In genomic region chr3:138348107-138348949, GRCh38 we compare ENCODE assay signal across 9 cellular contexts. TPM values are rescaled to one million over a fixed set of nuclear protein-coding genes. Genes with fewer than 3 reads are reported as not detected.
A peak's percentile ranks its signal among the peaks of the same experiment; 100 is the strongest.
DNase-seq lines count a peak whose midpoint lies in the region; ATAC-seq and TF ChIP-seq lines count a peak whose summit lies in the region.
"Had no signal": no experiment of that assay in that cellular context is flagged by ENCODE, and none has a peak within 500 bp of the region (broad histone marks: within the 10 kb centered on the region; RNA-seq: fewer than 3 reads in every experiment).

MRAS (plus strand) TSS chr3:138348579; CDS start chr3:138372884, 24,305 bp downstream.

- peak in 1 of 3 donors; percentile 40 for TF ChIP-seq CTCF in breast epithelium (IDR thresholded peaks at IDR 0.05)

- no peak for ATAC-seq in GM21360 (IDR thresholded peaks at IDR 0.05; ENCODE audit: unreplicated experiment)
- ATAC-seq in HG02970 (IDR thresholded peaks at IDR 0.05; ENCODE audit: low FRiP score, unreplicated experiment), result no peak

- WGBS in HUES64, result under 1% methylated on average over 111 of the region's 111 CpGs

- DNase-seq in D341Med (ENCODE audit: low spot score), result peak; percentile 90
- peak; percentile 86 to 88 for DNase-seq in SJCRH30
- DNase-seq in breast epithelium (ENCODE audit: low spot score in 2 of 2), result peak; percentile 55 to 69
- DNase-seq in putamen (ENCODE audit: low spot score), result peak; percentile 70

- intact Hi-C loops in breast epithelium (cut with DNase I; ENCODE audit: low total_unique reads), result loop anchor here (5.0 kb wide), 1 partner anchor 1029 kb away; no protein-coding TSS in a partner anchor

- H3K27me3 ChIP-seq in HUES64 (ENCODE audit: insufficient read depth, low read length) (no peaks in the 10 kb centered on the region; the same call in 1 of the 2 replicates), SJCRH30 (no peaks in the 10 kb centered on the region), breast epithelium (no peaks in the 10 kb centered on the region)

- peak within 1 kb of the TSS; percentile 73; the same call in 1 of the 2 replicates for H3K27ac ChIP-seq in HUES64 (ENCODE audit: low read depth, low read length)
- peak within 1 kb of the TSS; percentile 69 for H3K27ac ChIP-seq in SJCRH30
- H3K27ac ChIP-seq in breast epithelium, result peak within 1 kb of the TSS; percentile 95 to 96

- H3K4me3 ChIP-seq in HUES64 (ENCODE audit: low read length) (peak within 1 kb of the TSS; percentile 61), SJCRH30 (peak within 1 kb of the TSS; percentile 89), breast epithelium (peak within 1 kb of the TSS; percentile 82 to 88 (median 85)), iPS-11a (ENCODE audit: low read depth, low read length) (peak within 1 kb of the TSS; percentile 63)

- H3K4me1 ChIP-seq in HUES64 (ENCODE audit: insufficient read depth, low read length) (0 out of 2 replicates have a peak, but pooled peaks cover 5% of the 10 kb centered on the region), SJCRH30 (peaks cover 13% of the 10 kb centered on the region; the same call in 1 of the 2 replicates), breast epithelium (peaks cover 0 to 8% of the 10 kb centered on the region in 2 donors)

- TF ChIP-seq POLR2A in breast epithelium (IDR thresholded peaks at IDR 0.05), result no peak

- H3K36me3 ChIP-seq in HUES64 (ENCODE audit: insufficient read depth, low read length), result no peaks in the 10 kb centered on the region
- H3K36me3 ChIP-seq in SJCRH30, result no peaks in the 10 kb centered on the region
- H3K36me3 ChIP-seq in breast epithelium, result no peaks in the 10 kb centered on the region

- no peaks in the 10 kb centered on the region for H3K9me3 ChIP-seq in HUES64 (ENCODE audit: insufficient read depth, low read depth, low read length)
- H3K9me3 ChIP-seq in SJCRH30 (replicated peaks), result no peaks in the 10 kb centered on the region
- H3K9me3 ChIP-seq in breast epithelium, result no peaks in the 10 kb centered on the region

- peak within 1 kb of the TSS; percentile 62 for H3K9ac ChIP-seq in HUES64 (ENCODE audit: low read depth, low read length)

RNA-seq across cellular contexts. Expression of gene MRAS, which starts in this region (rescaled TPM):
- polyA plus RNA-seq in HUES64 (2013, experiment 1 of 2), result 10.5 TPM
- 15.0 TPM for polyA plus RNA-seq in HUES64 (2013, experiment 2 of 2)
- total RNA-seq in SJCRH30 (2014; rRNA removed; shearing (Covaris generic)), result 57.8 and 63.6 TPM in 2 replicates
- 100 to 1,000 TPM in 1 of 3 donors, 10 to 100 TPM in 2; 39.0 to 157 (median 74.8) TPM for total RNA-seq in breast epithelium
- total RNA-seq: T-helper 1 cell treated with Interleukin-12 subunit alpha and Interleukin-12 subunit beta and Interleukin-4 antibody, amounts not matched to agents 30 ng/mL and 1 ng/mL, for 36 hours had no signal
